Comparison of ENCODE assay signal across 1 cellular context in the genomic region with DNA sequence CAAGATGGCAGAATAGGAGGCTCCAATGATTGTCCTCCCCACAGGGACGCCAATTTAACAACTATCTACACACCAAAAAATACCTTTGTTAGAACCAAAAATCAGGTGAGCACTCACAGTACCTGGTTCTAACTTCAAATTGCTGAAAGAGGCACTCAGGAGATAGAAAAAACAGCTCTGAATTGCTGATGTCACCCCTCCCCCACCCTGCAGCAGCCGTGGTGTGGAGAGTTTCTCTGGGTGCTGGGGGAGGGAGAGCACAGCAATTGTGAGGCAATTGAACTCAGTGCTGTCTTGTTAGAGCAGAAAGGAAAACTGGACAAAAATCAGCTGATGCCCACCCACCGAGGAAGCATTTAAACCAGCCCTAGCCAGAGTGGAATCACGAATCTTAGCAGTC.
TF ChIP-seq lines count a peak whose summit lies in the region.

No MANE protein-coding gene starts in this region.

TF ChIP-seq in GM23338, 12 proteins besides CTCF, POLR2A, EP300 and RAD21 (continued from another document):
- TF ChIP-seq, protein P1, sequence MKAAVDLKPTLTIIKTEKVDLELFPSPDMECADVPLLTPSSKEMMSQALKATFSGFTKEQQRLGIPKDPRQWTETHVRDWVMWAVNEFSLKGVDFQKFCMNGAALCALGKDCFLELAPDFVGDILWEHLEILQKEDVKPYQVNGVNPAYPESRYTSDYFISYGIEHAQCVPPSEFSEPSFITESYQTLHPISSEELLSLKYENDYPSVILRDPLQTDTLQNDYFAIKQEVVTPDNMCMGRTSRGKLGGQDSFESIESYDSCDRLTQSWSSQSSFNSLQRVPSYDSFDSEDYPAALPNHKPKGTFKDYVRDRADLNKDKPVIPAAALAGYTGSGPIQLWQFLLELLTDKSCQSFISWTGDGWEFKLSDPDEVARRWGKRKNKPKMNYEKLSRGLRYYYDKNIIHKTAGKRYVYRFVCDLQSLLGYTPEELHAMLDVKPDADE (IDR thresholded peaks at IDR 0.05) = no peak
